Comparison of ENCODE assay signal across 17 cellular contexts in the genomic region with DNA sequence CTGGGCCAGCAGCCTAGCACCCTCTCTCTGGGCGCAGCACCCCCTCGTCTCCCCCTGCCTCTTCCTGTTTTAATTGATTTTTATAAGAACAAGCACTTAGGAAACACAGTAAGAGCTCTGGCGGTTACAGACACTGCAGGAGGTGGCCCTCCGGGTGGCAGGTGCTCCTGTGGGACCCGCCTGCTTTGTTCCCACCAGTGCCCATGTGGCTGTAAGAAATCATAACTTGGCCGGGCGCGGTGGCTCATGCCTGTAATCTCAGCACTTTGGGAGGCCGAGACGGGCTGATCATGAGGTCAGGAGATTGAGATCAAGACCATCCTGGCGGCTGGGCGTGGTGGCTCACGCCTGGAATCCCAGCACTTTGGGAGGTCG. TPM values are rescaled to one million over a fixed set of nuclear protein-coding genes. Genes with fewer than 3 reads are reported as not detected.
DNase-seq lines count a peak whose midpoint lies in the region; ATAC-seq lines count a peak whose summit lies in the region.
"Had no signal": no experiment of that assay in that cellular context is flagged by ENCODE, and none has a peak within 500 bp of the region (broad histone marks: within the 10 kb centered on the region; RNA-seq: fewer than 3 reads in every experiment).

No MANE protein-coding gene starts in this region.

- no peaks in the 10 kb centered on the region for H3K9me3 Mint-ChIP-seq in activated naive CD4-positive, alpha-beta T cell treated with anti-CD3 and anti-CD28 coated beads, Interleukin-2, amount 50 U/mL, for 72 hours
- H3K9me3 Mint-ChIP-seq in stimulated activated naive B cell treated with anti-CD40 and anti-IgM and Interleukin-4, amounts not matched to agents 10 μg/mL and 1 μg/mL and 100 μg/mL, for 72 hours = no peaks in the 10 kb centered on the region
- no peaks in the 10 kb centered on the region for H3K9me3 Mint-ChIP-seq in activated naive CD8-positive, alpha-beta T cell treated with anti-CD3 and anti-CD28 coated beads for 36 hours
- H3K9me3 Mint-ChIP-seq: CD4-positive, CD25-positive, alpha-beta regulatory T cell; T-helper 2 cell treated with Interferon-gamma antibody and Interleukin-4, amounts not matched to agents 5 μg/mL and 100 μg/mL, for 36 hours had no signal

- H3K36me3 Mint-ChIP-seq in activated naive CD4-positive, alpha-beta T cell treated with anti-CD3 and anti-CD28 coated beads, Interleukin-2, amount 50 U/mL, for 72 hours = no peaks in the 10 kb centered on the region
- peaks cover 0 to 3% of the 10 kb centered on the region in 2 donors for H3K36me3 Mint-ChIP-seq in stimulated activated naive B cell treated with anti-CD40 and anti-IgM and Interleukin-4, amounts not matched to agents 10 μg/mL and 1 μg/mL and 100 μg/mL, for 72 hours
- H3K36me3 Mint-ChIP-seq in activated naive CD8-positive, alpha-beta T cell treated with anti-CD3 and anti-CD28 coated beads for 36 hours = no peaks in the 10 kb centered on the region
- H3K36me3 Mint-ChIP-seq: CD4-positive, CD25-positive, alpha-beta regulatory T cell had no signal

- H3K27me3 Mint-ChIP-seq in stimulated activated naive B cell treated with anti-CD40 and anti-IgM and Interleukin-4, amounts not matched to agents 10 μg/mL and 1 μg/mL and 100 μg/mL, for 72 hours = no peaks in the 10 kb centered on the region
- no peaks in the 10 kb centered on the region for H3K27me3 Mint-ChIP-seq in activated naive CD8-positive, alpha-beta T cell treated with anti-CD3 and anti-CD28 coated beads for 36 hours

- H3K27ac Mint-ChIP-seq in activated naive CD4-positive, alpha-beta T cell treated with anti-CD3 and anti-CD28 coated beads, Interleukin-2, amount 50 U/mL, for 72 hours = peak overlapping the region; percentile 57 to 90
- peak overlapping the region; percentile 14 for H3K27ac Mint-ChIP-seq in stimulated activated naive B cell treated with anti-CD40 and anti-IgM and Interleukin-4, amounts not matched to agents 10 μg/mL and 1 μg/mL and 100 μg/mL, for 72 hours
- no peak overlapping the region for H3K27ac Mint-ChIP-seq in activated naive CD8-positive, alpha-beta T cell treated with anti-CD3 and anti-CD28 coated beads for 36 hours
- H3K27ac Mint-ChIP-seq: CD4-positive, CD25-positive, alpha-beta regulatory T cell; T-helper 2 cell treated with Interferon-gamma antibody and Interleukin-4, amounts not matched to agents 5 μg/mL and 100 μg/mL, for 36 hours had no signal

- no peak for DNase-seq in activated naive CD4-positive, alpha-beta T cell treated with anti-CD3 and anti-CD28 coated beads, Interleukin-2, amount 50 U/mL, for 72 hours (ENCODE audit: low spot score in 2 of 2)
- no peak for DNase-seq in activated naive CD4-positive, alpha-beta T cell treated with Interleukin-2 at 50 U/mL for 16 hours
- peak; percentile 7 for DNase-seq in NCI-H1417 treated with DMSO at 0.1 percent for 48 hours (lab: John Stamatoyannopoulos, UW)
- peak; percentile 37 for DNase-seq in NCI-H69 (lab: John Stamatoyannopoulos, UW)
- no peak for DNase-seq in stimulated activated naive B cell treated with anti-CD40 and anti-IgM and Interleukin-4, amounts not matched to agents 10 μg/mL and 1 μg/mL and 100 μg/mL, for 72 hours
- DNase-seq in left lobe of liver (ENCODE audit: low spot score) = no peak
- no peak for DNase-seq in activated naive CD8-positive, alpha-beta T cell treated with anti-CD3 and anti-CD28 coated beads for 36 hours
- DNase-seq: AML-193; CD4-positive, CD25-positive, alpha-beta regulatory T cell; KG1; NCI-H1694; NK-92 treated with Interleukin-12 subunit alpha and Interleukin-12 subunit beta, amount 100 ng/mL, for 24 hours; OCI-M1; SW 1271 had no signal

- H3K4me3 Mint-ChIP-seq in stimulated activated naive B cell treated with anti-CD40 and anti-IgM and Interleukin-4, amounts not matched to agents 10 μg/mL and 1 μg/mL and 100 μg/mL, for 72 hours = no peak overlapping the region
- H3K4me3 Mint-ChIP-seq in activated naive CD8-positive, alpha-beta T cell treated with anti-CD3 and anti-CD28 coated beads for 36 hours = no peak overlapping the region
- H3K4me3 Mint-ChIP-seq: CD4-positive, CD25-positive, alpha-beta regulatory T cell; T-helper 2 cell treated with Interferon-gamma antibody and Interleukin-4, amounts not matched to agents 5 μg/mL and 100 μg/mL, for 36 hours had no signal

- H3K4me1 Mint-ChIP-seq in stimulated activated naive B cell treated with anti-CD40 and anti-IgM and Interleukin-4, amounts not matched to agents 10 μg/mL and 1 μg/mL and 100 μg/mL, for 72 hours = peaks cover 0 to 7% of the 10 kb centered on the region in 2 donors
- peaks cover 2% of the 10 kb centered on the region for H3K4me1 Mint-ChIP-seq in activated naive CD8-positive, alpha-beta T cell treated with anti-CD3 and anti-CD28 coated beads for 36 hours
- H3K4me1 Mint-ChIP-seq: CD4-positive, CD25-positive, alpha-beta regulatory T cell had no signal

- no peak for ATAC-seq in activated naive CD4-positive, alpha-beta T cell treated with anti-CD3 and anti-CD28 coated beads, Interleukin-2, amount 50 U/mL, for 72 hours
- ATAC-seq in stimulated activated naive B cell treated with anti-CD40 and anti-IgM and Interleukin-4, amounts not matched to agents 10 μg/mL and 1 μg/mL and 100 μg/mL, for 72 hours (replicated peaks) = no peak
- ATAC-seq in left lobe of liver = no peak
- no peak for ATAC-seq in GM18517 (IDR thresholded peaks at IDR 0.05; ENCODE audit: unreplicated experiment)

RNA-seq across cellular contexts. Expression of gene TSPAN4, which starts 18.4 kb away (rescaled TPM):
- total RNA-seq in activated naive CD4-positive, alpha-beta T cell treated with anti-CD3 and anti-CD28 coated beads, Interleukin-2, amount 50 U/mL, for 72 hours = 10 to 100 TPM; 12.6 to 18.9 TPM
- total RNA-seq in left lobe of liver = 17.1 TPM
- 10 to 100 TPM; 12.8 to 16.2 TPM for total RNA-seq in activated naive CD8-positive, alpha-beta T cell treated with anti-CD3 and anti-CD28 coated beads for 36 hours

RNA-seq across cellular contexts. Expression of gene POLR2L, which starts 18.8 kb away (rescaled TPM):
- 10 to 100 TPM; 50.4 to 95.1 TPM for total RNA-seq in activated naive CD4-positive, alpha-beta T cell treated with anti-CD3 and anti-CD28 coated beads, Interleukin-2, amount 50 U/mL, for 72 hours
- total RNA-seq in left lobe of liver = 81.5 TPM
- 100 to 1,000 TPM; 121 to 134 TPM for total RNA-seq in activated naive CD8-positive, alpha-beta T cell treated with anti-CD3 and anti-CD28 coated beads for 36 hours

RNA-seq across cellular contexts. Expression of gene CD151, which starts 28.3 kb away (rescaled TPM):
- 10 to 100 TPM; 42.8 to 46.0 TPM for total RNA-seq in activated naive CD4-positive, alpha-beta T cell treated with anti-CD3 and anti-CD28 coated beads, Interleukin-2, amount 50 U/mL, for 72 hours
- 120 TPM for total RNA-seq in left lobe of liver
- 10 to 100 TPM; 47.3 to 51.1 TPM for total RNA-seq in activated naive CD8-positive, alpha-beta T cell treated with anti-CD3 and anti-CD28 coated beads for 36 hours

RNA-seq across cellular contexts. Expression of gene CRACR2B, which starts 33.4 kb away (rescaled TPM):
- total RNA-seq in activated naive CD4-positive, alpha-beta T cell treated with anti-CD3 and anti-CD28 coated beads, Interleukin-2, amount 50 U/mL, for 72 hours = 1 to 10 TPM in 1 of 2 donors, under 1 TPM in 1; 0.66 to 1.9 TPM
- 3.5 TPM for total RNA-seq in left lobe of liver
- total RNA-seq in activated naive CD8-positive, alpha-beta T cell treated with anti-CD3 and anti-CD28 coated beads for 36 hours = 1 to 10 TPM in 1 of 2 experiments, under 1 TPM in 1; 0.76 to 1.1 TPM
- total RNA-seq: SJSA1 had no signal

RNA-seq across cellular contexts. Expression of gene PNPLA2, which starts 42.4 kb away (rescaled TPM):
- 10 to 100 TPM; 24.5 to 49.1 TPM for total RNA-seq in activated naive CD4-positive, alpha-beta T cell treated with anti-CD3 and anti-CD28 coated beads, Interleukin-2, amount 50 U/mL, for 72 hours
- total RNA-seq in left lobe of liver = 107 TPM
- 10 to 100 TPM; 32.7 to 34.7 TPM for total RNA-seq in activated naive CD8-positive, alpha-beta T cell treated with anti-CD3 and anti-CD28 coated beads for 36 hours

Comparison
In these comparisons a context has a peak if more than half of its experiments do, and no peak if none do; other contexts are left out.
1. DNase-seq: peak in NCI-H1417 treated with DMSO at 0.1 percent for 48 hours (single experiment) and NCI-H69 (single experiment); none in activated naive CD4-positive, alpha-beta T cell treated with anti-CD3 and anti-CD28 coated beads, Interleukin-2, amount 50 U/mL, for 72 hours (0 of 2), activated naive CD4-positive, alpha-beta T cell treated with Interleukin-2 at 50 U/mL for 16 hours (single experiment), stimulated activated naive B cell treated with anti-CD40 and anti-IgM and Interleukin-4, amounts not matched to agents 10 μg/mL and 1 μg/mL and 100 μg/mL, for 72 hours (single experiment), left lobe of liver (single experiment) and activated naive CD8-positive, alpha-beta T cell treated with anti-CD3 and anti-CD28 coated beads for 36 hours (single experiment).